ENCODE assay signal across 7 cellular contexts in genomic region chr12:62934799-62935674, GRCh38. TPM values are rescaled to one million over a fixed set of nuclear protein-coding genes. Genes with fewer than 3 reads are reported as not detected.
DNase-seq lines count a peak whose midpoint lies in the region; ATAC-seq and TF ChIP-seq lines count a peak whose summit lies in the region.

Gene PPM1H (minus strand): TSS chr12:62935150. CDS start chr12:62934736, 414 bp downstream.

- POLR2A ChIA-PET in GM10248 (lab: Yijun Ruan, JAX) = no interaction called here

- ATAC-seq in GM21737 (IDR thresholded peaks at IDR 0.05; ENCODE audit: unreplicated experiment) = peak; percentile 80

- in situ Hi-C loops in astrocyte of the cerebellum (cut with HindIII; ENCODE audit: low sequenced_read_pairs) = no loop called here

- H3K9me3 ChIP-seq in prostate gland = no peaks in the 10 kb centered on the region

- H3K4me3 ChIP-seq in astrocyte of the cerebellum (ENCODE audit: low read depth, low read length) = peak within 1 kb of the TSS; percentile 61
- peak within 1 kb of the TSS; percentile 75 to 88 for H3K4me3 ChIP-seq in prostate gland

- no peaks in the 10 kb centered on the region for H3K4me1 ChIP-seq in prostate gland (replicated peaks)

- intact Hi-C loops in prostate gland (cut with DNase I) = no loop called here

- no peaks in the 10 kb centered on the region for H3K27me3 ChIP-seq in prostate gland (replicated peaks; ENCODE audit: insufficient read depth)

- TF ChIP-seq CTCF in GM10248 (IDR thresholded peaks at IDR 0.05; ENCODE audit: control extremely low read depth, extremely low read depth, low read depth, missing control alignments) = peak; percentile 7
- peak; percentile 36 for TF ChIP-seq CTCF in astrocyte of the cerebellum (IDR thresholded peaks at IDR 0.05; ENCODE audit: low read depth, low read length, missing control alignments)
- TF ChIP-seq CTCF in prostate gland (IDR thresholded peaks at IDR 0.05) = peak in 3 of 4 experiments; percentile 33 to 67 (median 53)

- H3K27ac ChIP-seq in prostate gland = peak within 1 kb of the TSS; percentile 81 to 90

- no peaks in the 10 kb centered on the region for H3K36me3 ChIP-seq in prostate gland

- DNase-seq in GM10248 (ENCODE audit: extremely low spot score) (peak; percentile 69), HuH-7.5 (ENCODE audit: low spot score) (peak; percentile 97), OCI-M1 (lab: John Stamatoyannopoulos, UW) (peak; percentile 91), astrocyte of the cerebellum (ENCODE audit: low read depth) (no peak), hippocampal formation (lab: John Stamatoyannopoulos, UW) (peak; percentile 74 to 77), prostate gland (ENCODE audit: low spot score) (peak; percentile 69)

- TF ChIP-seq POLR2A in prostate gland (IDR thresholded peaks at IDR 0.05) = peak; percentile 27

- 3% methylated on average over 21 of the region's 69 CpGs for WGBS in prostate gland

- CTCF ChIA-PET in GM10248 (lab: Yijun Ruan, JAX) = interaction anchor here (1.2 to 1.5 kb wide), 4 partner anchors 10 to 725 kb away, joined by 3 to 4 read pairs (median 3); no protein-coding TSS in a partner anchor

RNA-seq across cellular contexts. Expression of gene PPM1H, which starts in this region (rescaled TPM):
- 10 to 100 TPM; 27.0 to 46.9 TPM for total RNA-seq in prostate gland
